Comparison of ENCODE assay signal across 21 cellular contexts in the genomic region with DNA sequence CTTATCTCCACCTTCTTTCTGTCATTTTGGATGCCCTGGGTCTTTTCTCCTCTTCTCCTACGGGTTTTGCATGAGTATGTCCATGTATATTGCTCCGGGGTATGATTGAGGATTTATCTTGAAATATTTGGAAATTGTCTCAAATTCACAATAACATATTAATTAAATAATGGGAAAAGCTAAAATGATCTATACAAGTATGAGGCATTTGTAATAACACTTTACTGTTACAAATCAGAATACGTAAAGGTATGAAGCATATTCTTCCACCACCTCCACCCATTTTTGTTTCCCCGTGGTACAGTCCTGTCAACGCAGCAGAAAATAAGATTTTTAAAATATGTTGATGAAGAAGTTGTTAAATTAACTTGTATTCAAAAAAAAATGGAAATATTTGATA.
"Had no signal": no experiment of that assay in that cellular context is flagged by ENCODE, and none has a peak within 500 bp of the region (broad histone marks: within the 10 kb centered on the region; RNA-seq: fewer than 3 reads in every experiment).

No MANE protein-coding gene starts in this region.

- H3K27ac ChIP-seq: hepatocyte, right lobe of liver, skin epidermis, suprapubic skin, VCaP had no signal

- H3K9me3 Mint-ChIP-seq: activated CD4-positive, alpha-beta memory T cell treated with anti-CD3 and anti-CD28 coated beads, Interleukin-2, amount 10 ng/mL, durations not matched to agents 7 days and 5 days; activated CD4-positive, alpha-beta T cell treated with anti-CD3 and anti-CD28 coated beads, Interleukin-2, amount 10 ng/mL, durations not matched to agents 24 days and 14 days; activated naive CD8-positive, alpha-beta T cell treated with anti-CD3 and anti-CD28 coated beads for 36 hours; activated T-helper 17 cell treated with anti-CD3 and anti-CD28 coated beads, Interleukin-2, amount 50 U/mL, for 72 hours; central memory CD8-positive, alpha-beta T cell; mesothelial cell of epicardium had no signal

- H3K4me3 ChIP-seq: hepatocyte, right lobe of liver, skin epidermis, stomach, suprapubic skin, transverse colon had no signal

- ATAC-seq: activated CD4-positive, CD25-positive, alpha-beta regulatory T cell treated with anti-CD3 and anti-CD28 coated beads, Interleukin-2, amount 50 U/mL, for 24 hours; activated T-helper 17 cell treated with anti-CD3 and anti-CD28 coated beads, Interleukin-2, amount 50 U/mL, for 72 hours; esophagus mucosa had no signal

- DNase-seq: activated CD4-positive, alpha-beta memory T cell treated with anti-CD3 and anti-CD28 coated beads, Interleukin-2, amount 10 ng/mL, durations not matched to agents 7 days and 5 days; activated CD4-positive, alpha-beta T cell treated with anti-CD3 and anti-CD28 coated beads, Interleukin-2, amount 10 ng/mL, durations not matched to agents 24 days and 14 days; activated naive CD8-positive, alpha-beta T cell treated with anti-CD3 and anti-CD28 coated beads for 36 hours; effector memory CD4-positive, alpha-beta T cell; foreskin melanocyte; left ventricle myocardium superior; mammary epithelial cell; posterior cingulate gyrus; right lobe of liver; stimulated activated CD4-positive, alpha-beta T cell treated with anti-CD3 and anti-CD28 coated beads, Interleukin-1b, Interleukin-23, amount 100 ng/mL, for 48 hours; stomach; transverse colon had no signal

- H3K27me3 Mint-ChIP-seq: activated CD4-positive, alpha-beta memory T cell treated with anti-CD3 and anti-CD28 coated beads, Interleukin-2, amount 10 ng/mL, durations not matched to agents 7 days and 5 days; activated CD4-positive, alpha-beta T cell treated with anti-CD3 and anti-CD28 coated beads, Interleukin-2, amount 10 ng/mL, durations not matched to agents 24 days and 14 days; activated naive CD8-positive, alpha-beta T cell treated with anti-CD3 and anti-CD28 coated beads for 36 hours; activated T-helper 17 cell treated with anti-CD3 and anti-CD28 coated beads, Interleukin-2, amount 50 U/mL, for 72 hours; central memory CD8-positive, alpha-beta T cell had no signal

- H3K27me3 ChIP-seq: hepatocyte, right lobe of liver, stomach, suprapubic skin, transverse colon had no signal

- H3K36me3 ChIP-seq: transverse colon had no signal

- H3K27ac Mint-ChIP-seq: activated CD4-positive, alpha-beta memory T cell treated with anti-CD3 and anti-CD28 coated beads, Interleukin-2, amount 10 ng/mL, durations not matched to agents 7 days and 5 days; activated naive CD8-positive, alpha-beta T cell treated with anti-CD3 and anti-CD28 coated beads for 36 hours; mesothelial cell of epicardium had no signal

- H3K4me3 Mint-ChIP-seq: activated CD4-positive, alpha-beta memory T cell treated with anti-CD3 and anti-CD28 coated beads, Interleukin-2, amount 10 ng/mL, durations not matched to agents 7 days and 5 days; activated naive CD8-positive, alpha-beta T cell treated with anti-CD3 and anti-CD28 coated beads for 36 hours; mesothelial cell of epicardium had no signal

- H3K9me3 ChIP-seq: right lobe of liver, stomach, suprapubic skin, transverse colon had no signal
